In genomic region chr20:21105429-21106170, GRCh38 we compare ENCODE assay signal across 12 cellular contexts. TPM values are rescaled to one million over a fixed set of nuclear protein-coding genes. Genes with fewer than 3 reads are reported as not detected.
DNase-seq lines count a peak whose midpoint lies in the region; ATAC-seq and TF ChIP-seq lines count a peak whose summit lies in the region.
"Had no signal": no experiment of that assay in that cellular context is flagged by ENCODE, and none has a peak within 500 bp of the region (broad histone marks: within the 10 kb centered on the region; RNA-seq: fewer than 3 reads in every experiment).

No MANE protein-coding gene starts in this region.

- peaks cover 29% of the 10 kb centered on the region for H3K27me3 ChIP-seq in ascending aorta

- no peaks in the 10 kb centered on the region for H3K36me3 Mint-ChIP-seq in mesothelial cell of epicardium

- intact Hi-C loops in ascending aorta (cut with DNase I), result no loop called here

- no peak for TF ChIP-seq POLR2A in GM18505 (IDR thresholded peaks at IDR 0.05; ENCODE audit: borderline replicate concordance, extremely low read depth, insufficient read depth, insufficient read length)

- peak overlapping the region; percentile 58 to 61 for H3K4me3 Mint-ChIP-seq in stimulated activated naive CD8-positive, alpha-beta T cell treated with anti-CD3 and anti-CD28 coated beads, Interleukin-15, amount 100 ng/mL, for 72 hours
- H3K4me3 Mint-ChIP-seq in mesothelial cell of epicardium, result peak overlapping the region; percentile 26

- no peaks in the 10 kb centered on the region for H3K36me3 ChIP-seq in ascending aorta
- H3K36me3 ChIP-seq: transverse colon had no signal

- peaks cover 44% of the 10 kb centered on the region for H3K4me1 Mint-ChIP-seq in stimulated activated naive CD8-positive, alpha-beta T cell treated with anti-CD3 and anti-CD28 coated beads, Interleukin-15, amount 100 ng/mL, for 72 hours
- H3K4me1 Mint-ChIP-seq in mesothelial cell of epicardium, result peaks cover 16% of the 10 kb centered on the region

- peaks cover 91% of the 10 kb centered on the region for H3K27me3 Mint-ChIP-seq in stimulated activated naive CD8-positive, alpha-beta T cell treated with anti-CD3 and anti-CD28 coated beads, Interleukin-15, amount 100 ng/mL, for 72 hours
- H3K27me3 Mint-ChIP-seq in mesothelial cell of epicardium (ENCODE audit: low read depth), result peaks cover 99% of the 10 kb centered on the region

- ATAC-seq in stimulated activated naive CD8-positive, alpha-beta T cell treated with anti-CD3 and anti-CD28 coated beads, Interleukin-15, amount 100 ng/mL, for 72 hours, result no peak
- no peak for ATAC-seq in stimulated activated naive CD8-positive, alpha-beta T cell treated with anti-CD3 and anti-CD28 coated beads, Interleukin-15, Interleukin-2, amounts not matched to agents 100 U/mL and 50 U/mL, for 24 hours
- no peak for ATAC-seq in GM18505 (IDR thresholded peaks at IDR 0.05; ENCODE audit: unreplicated experiment)

- H3K4me1 ChIP-seq in ascending aorta, result peaks cover 8 to 18% of the 10 kb centered on the region in 2 donors

- H3K27ac ChIP-seq in ascending aorta, result no peak overlapping the region
- H3K27ac ChIP-seq: transverse colon had no signal

- no peaks in the 10 kb centered on the region for H3K9me3 ChIP-seq in ascending aorta
- H3K9me3 ChIP-seq: transverse colon had no signal

- peak overlapping the region; percentile 11 to 14 for H3K4me3 ChIP-seq in ascending aorta

- DNase-seq in stimulated activated naive CD8-positive, alpha-beta T cell treated with anti-CD3 and anti-CD28 coated beads, Interleukin-15, amount 100 ng/mL, for 72 hours, result peak in 1 of 2 donors; percentile 10
- DNase-seq in stimulated activated naive CD8-positive, alpha-beta T cell treated with anti-CD3 and anti-CD28 coated beads, Interleukin-15, Interleukin-2, amounts not matched to agents 100 U/mL and 50 U/mL, for 24 hours, result no peak
- DNase-seq in ascending aorta (ENCODE audit: low spot score in 2 of 2), result no peak
- no peak for DNase-seq in mesothelial cell of epicardium (ENCODE audit: low spot score in 2 of 2, unreplicated experiment in 2 of 2)
- no peak for DNase-seq in occipital lobe (lab: John Stamatoyannopoulos, UW)
- no peak for DNase-seq in SHP77 (lab: John Stamatoyannopoulos, UW)
- DNase-seq in NCI-H345 (lab: John Stamatoyannopoulos, UW), result no peak
- DNase-seq: activated CD4-positive, alpha-beta T cell treated with anti-CD3 and anti-CD28 coated beads, Interleukin-2, amount 50 U/mL, for 4 hours; COR-L47; transverse colon had no signal

- H3K9me3 Mint-ChIP-seq in stimulated activated naive CD8-positive, alpha-beta T cell treated with anti-CD3 and anti-CD28 coated beads, Interleukin-15, amount 100 ng/mL, for 72 hours, result no peaks in the 10 kb centered on the region
- H3K9me3 Mint-ChIP-seq in mesothelial cell of epicardium, result no peaks in the 10 kb centered on the region

- no peak overlapping the region for H3K27ac Mint-ChIP-seq in stimulated activated naive CD8-positive, alpha-beta T cell treated with anti-CD3 and anti-CD28 coated beads, Interleukin-15, amount 100 ng/mL, for 72 hours
- H3K27ac Mint-ChIP-seq in mesothelial cell of epicardium, result no peak overlapping the region

- no peak for TF ChIP-seq CTCF in ascending aorta (IDR thresholded peaks at IDR 0.05)
- TF ChIP-seq CTCF in mesothelial cell of epicardium (IDR thresholded peaks at IDR 0.05; ENCODE audit: unreplicated experiment), result no peak

RNA-seq across cellular contexts. Expression of gene LINC00237, which starts 0.6 kb away (rescaled TPM):
- total RNA-seq in ascending aorta (not detected), mesothelial cell of epicardium (not detected in 3 replicates), occipital lobe (2.0 TPM)
- total RNA-seq: bronchial epithelial cell, transverse colon had no signal

RNA-seq across cellular contexts. Expression of gene KIZ, which starts 20.3 kb away (rescaled TPM):
- total RNA-seq in ascending aorta (7.8 TPM), mesothelial cell of epicardium (21.1 to 31.3 TPM (median 21.7 TPM) in 3 replicates), occipital lobe (8.4 TPM)
